Comparison of ENCODE assay signal across 33 cellular contexts in the genomic region with DNA sequence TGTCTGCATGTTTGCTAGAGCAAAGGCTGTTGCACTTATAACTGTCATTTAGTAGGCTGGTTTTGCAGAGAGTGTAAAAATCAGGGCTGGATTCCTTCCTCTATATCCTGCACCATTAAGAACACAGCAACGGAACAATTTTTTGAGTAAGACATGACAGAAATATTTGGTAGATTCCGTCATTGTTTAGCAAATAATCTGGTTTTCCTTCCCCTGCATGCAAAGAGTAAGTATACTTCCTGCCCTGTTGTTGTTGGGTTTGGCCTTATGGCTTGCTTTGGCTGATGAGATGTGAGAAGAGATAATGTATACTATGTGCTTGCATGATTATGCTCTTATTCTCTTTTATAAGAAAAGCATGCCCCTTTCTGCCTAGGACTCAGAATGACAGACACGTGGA. TPM values are rescaled to one million over a fixed set of nuclear protein-coding genes. Genes with fewer than 3 reads are reported as not detected.
DNase-seq lines count a peak whose midpoint lies in the region; ATAC-seq, FAIRE-seq and TF ChIP-seq lines count a peak whose summit lies in the region.
"Had no signal": no experiment of that assay in that cellular context is flagged by ENCODE, and none has a peak within 500 bp of the region (broad histone marks: within the 10 kb centered on the region; RNA-seq: fewer than 3 reads in every experiment).

No MANE protein-coding gene starts in this region.

- H2AK5ac ChIP-seq in trophoblast cell (ENCODE audit: low read length) = no peak overlapping the region

- H3K4me3 ChIP-seq in trophoblast cell (ENCODE audit: low read depth, low read length) = no peak overlapping the region
- H3K4me3 ChIP-seq: breast epithelium, GM23338, K562, PC-9 had no signal

- H3K4me2 ChIP-seq in trophoblast cell (ENCODE audit: low read length) = no peak overlapping the region
- H3K4me2 ChIP-seq: GM23338, PC-9 had no signal

- no peaks in the 10 kb centered on the region for H3K4me1 ChIP-seq in trophoblast cell (ENCODE audit: control insufficient read depth in 1 of 2, insufficient read depth in 2 of 2, low read length in 2 of 2)
- H3K4me1 ChIP-seq: breast epithelium had no signal

- peaks cover 23% of the 10 kb centered on the region for H3K36me3 Mint-ChIP-seq in activated CD4-positive, alpha-beta T cell treated with anti-CD3 and anti-CD28 coated beads, Interleukin-2, amount 10 ng/mL, durations not matched to agents 7 days and 5 days (ENCODE audit: low read depth)

- no peak overlapping the region for H3K18ac ChIP-seq in trophoblast cell (ENCODE audit: low read length)

- DNase-seq in GM19239 (ENCODE audit: insufficient read length, low spot score) (no peak), fibroblast of peridontal ligament (ENCODE audit: extremely low read depth) (peak; percentile 21), trophoblast cell (peak; percentile 3 to 82), pons (ENCODE audit: low spot score) (no peak), GM13977 (ENCODE audit: low spot score) (no peak)
- DNase-seq in activated CD4-positive, alpha-beta T cell treated with anti-CD3 and anti-CD28 coated beads, Interleukin-2, amount 10 ng/mL, durations not matched to agents 7 days and 5 days = no peak
- DNase-seq: activated CD4-positive, alpha-beta T cell treated with anti-CD3 and anti-CD28 coated beads for 36 hours; activated T-cell treated with anti-CD3 and anti-CD28 coated beads for 4 hours; Calu3; DMS79; effector CD4-positive, alpha-beta T cell; head of caudate nucleus; kidney glomerular epithelial cell; naive thymus-derived CD8-positive, alpha-beta T cell; NCI-H1105 treated with DMSO at 0.1 percent for 48 hours; NCI-H2029; NCI-H524 treated with DMSO at 0.1 percent for 48 hours; NK-92 treated with Interleukin-12 subunit alpha and Interleukin-12 subunit beta, amount 100 ng/mL, for 24 hours; occipital lobe; PC-9; substantia nigra; T-helper 17 cell had no signal

- no peak overlapping the region for H2AFZ ChIP-seq in trophoblast cell (ENCODE audit: insufficient read depth, low read length, poor library complexity)
- H2AFZ ChIP-seq: GM23338, PC-9 had no signal

- no peaks in the 10 kb centered on the region for H3K79me2 ChIP-seq in trophoblast cell (ENCODE audit: control insufficient read depth, insufficient read depth, low read length, poor library complexity)

- no peak overlapping the region for H3K4ac ChIP-seq in trophoblast cell (ENCODE audit: low read depth, low read length)

- no peak overlapping the region for H2BK12ac ChIP-seq in trophoblast cell (ENCODE audit: low read length)

- H3K36me3 ChIP-seq in trophoblast cell (ENCODE audit: control insufficient read depth in 1 of 2, insufficient read depth in 2 of 2, low read length in 2 of 2) = no peaks in the 10 kb centered on the region

- no peak overlapping the region for H3K4me3 Mint-ChIP-seq in activated CD4-positive, alpha-beta T cell treated with anti-CD3 and anti-CD28 coated beads, Interleukin-2, amount 10 ng/mL, durations not matched to agents 7 days and 5 days
- H3K4me3 Mint-ChIP-seq: activated CD4-positive, alpha-beta T cell treated with anti-CD3 and anti-CD28 coated beads for 36 hours; CD14-positive monocyte; GM23338; naive thymus-derived CD8-positive, alpha-beta T cell; stimulated activated memory B cell treated with anti-CD40 and anti-IgM and Interleukin-4, amounts not matched to agents 10 μg/mL and 1 μg/mL and 100 μg/mL, for 72 hours; T-helper 17 cell; type B pancreatic cell had no signal

- H3K9me3 Mint-ChIP-seq in activated CD4-positive, alpha-beta T cell treated with anti-CD3 and anti-CD28 coated beads, Interleukin-2, amount 10 ng/mL, durations not matched to agents 7 days and 5 days = no peaks in the 10 kb centered on the region
- H3K9me3 Mint-ChIP-seq: activated naive CD4-positive, alpha-beta T cell treated with anti-CD3 and anti-CD28 coated beads, Interleukin-2, amount 50 U/mL, for 72 hours; activated T-helper 2 cell treated with anti-CD3 and anti-CD28 coated beads, Interferon-gamma antibody, Interleukin-2, Interleukin-4, amounts not matched to agents 10 μg/mL and 5 μg/mL and 100 μg/mL, durations not matched to agents 14 hours and 24 hours and 36 hours; CD14-positive monocyte; GM23338; naive thymus-derived CD8-positive, alpha-beta T cell; stimulated activated memory B cell treated with anti-CD40 and anti-IgM and Interleukin-4, amounts not matched to agents 10 μg/mL and 1 μg/mL and 100 μg/mL, for 72 hours; type B pancreatic cell had no signal

- no peak overlapping the region for H4K8ac ChIP-seq in trophoblast cell (ENCODE audit: low read depth, low read length)

- H3K27ac Mint-ChIP-seq in activated CD4-positive, alpha-beta T cell treated with anti-CD3 and anti-CD28 coated beads, Interleukin-2, amount 10 ng/mL, durations not matched to agents 7 days and 5 days = no peak overlapping the region
- H3K27ac Mint-ChIP-seq: activated CD4-positive, alpha-beta T cell treated with anti-CD3 and anti-CD28 coated beads for 36 hours; activated naive CD4-positive, alpha-beta T cell treated with anti-CD3 and anti-CD28 coated beads, Interleukin-2, amount 50 U/mL, for 72 hours; activated T-helper 2 cell treated with anti-CD3 and anti-CD28 coated beads, Interferon-gamma antibody, Interleukin-2, Interleukin-4, amounts not matched to agents 10 μg/mL and 5 μg/mL and 100 μg/mL, durations not matched to agents 14 hours and 24 hours and 36 hours; CD14-positive monocyte; GM23338; naive thymus-derived CD8-positive, alpha-beta T cell; stimulated activated memory B cell treated with anti-CD40 and anti-IgM and Interleukin-4, amounts not matched to agents 10 μg/mL and 1 μg/mL and 100 μg/mL, for 72 hours; T-helper 17 cell; type B pancreatic cell had no signal

- no peaks in the 10 kb centered on the region for H3K79me1 ChIP-seq in trophoblast cell (ENCODE audit: low read length)

- ATAC-seq in SK-N-SH treated with all-trans-retinoic acid at 6 μM for 48 hours = peak; percentile 37; the same call in 1 of the 3 replicates
- ATAC-seq: activated CD4-positive, alpha-beta T cell treated with anti-CD3 and anti-CD28 coated beads for 36 hours; activated naive CD4-positive, alpha-beta T cell treated with anti-CD3 and anti-CD28 coated beads, Interleukin-2, amount 50 U/mL, for 72 hours; GM23338; K562; naive thymus-derived CD8-positive, alpha-beta T cell; stimulated activated memory B cell treated with anti-CD40 and anti-IgM and Interleukin-4, amounts not matched to agents 10 μg/mL and 1 μg/mL and 100 μg/mL, for 72 hours; T-helper 17 cell had no signal

- CTCF ChIA-PET in activated CD4-positive, alpha-beta T cell treated with anti-CD3 and anti-CD28 coated beads, Interleukin-2, amount 10 ng/mL, durations not matched to agents 7 days and 5 days (lab: Charles Lee) = no interaction called here

- no peak overlapping the region for H3K23ac ChIP-seq in trophoblast cell (ENCODE audit: low read length)

- no CpG with 5 or more reads among the region's 3 CpGs for WGBS in trophoblast cell (ENCODE audit: extremely low coverage, insufficient coverage, insufficient read length)

- H3K9me3 ChIP-seq in trophoblast cell (ENCODE audit: insufficient read depth, low read depth, low read length) = no peaks in the 10 kb centered on the region
- H3K9me3 ChIP-seq: breast epithelium had no signal

- no peak overlapping the region for H2BK5ac ChIP-seq in trophoblast cell (ENCODE audit: low read depth, low read length, poor library complexity)

- H3K27ac ChIP-seq in trophoblast cell (ENCODE audit: low read depth, low read length) = no peak overlapping the region
- H3K27ac ChIP-seq: breast epithelium, epithelial cell of prostate, PC-9 had no signal

- H4K91ac ChIP-seq in trophoblast cell (ENCODE audit: low read depth, low read length) = no peak overlapping the region

- no peaks in the 10 kb centered on the region for H3K27me3 Mint-ChIP-seq in activated CD4-positive, alpha-beta T cell treated with anti-CD3 and anti-CD28 coated beads, Interleukin-2, amount 10 ng/mL, durations not matched to agents 7 days and 5 days
- H3K27me3 Mint-ChIP-seq: activated CD4-positive, alpha-beta T cell treated with anti-CD3 and anti-CD28 coated beads for 36 hours; naive thymus-derived CD8-positive, alpha-beta T cell; stimulated activated memory B cell treated with anti-CD40 and anti-IgM and Interleukin-4, amounts not matched to agents 10 μg/mL and 1 μg/mL and 100 μg/mL, for 72 hours; T-helper 17 cell; type B pancreatic cell had no signal

- H4K12ac ChIP-seq in trophoblast cell (ENCODE audit: low read depth, low read length) = no peak overlapping the region

- POLR2A ChIA-PET in activated CD4-positive, alpha-beta T cell treated with anti-CD3 and anti-CD28 coated beads, Interleukin-2, amount 10 ng/mL, durations not matched to agents 7 days and 5 days (lab: Charles Lee) = no interaction called here

- FAIRE-seq in GM19239 (lab: Jason Lieb, UNC) = peak; percentile 54
- FAIRE-seq: colon, K562 had no signal

- H3K4me1 Mint-ChIP-seq in activated CD4-positive, alpha-beta T cell treated with anti-CD3 and anti-CD28 coated beads, Interleukin-2, amount 10 ng/mL, durations not matched to agents 7 days and 5 days = peaks cover 10% of the 10 kb centered on the region
- H3K4me1 Mint-ChIP-seq: activated CD4-positive, alpha-beta T cell treated with anti-CD3 and anti-CD28 coated beads for 36 hours; CD14-positive monocyte; naive thymus-derived CD8-positive, alpha-beta T cell; stimulated activated memory B cell treated with anti-CD40 and anti-IgM and Interleukin-4, amounts not matched to agents 10 μg/mL and 1 μg/mL and 100 μg/mL, for 72 hours had no signal

- no peak overlapping the region for H3K9ac ChIP-seq in trophoblast cell (ENCODE audit: low read length)

- H3K14ac ChIP-seq in trophoblast cell (ENCODE audit: low read length) = no peak overlapping the region

- in situ Hi-C loops in GM13977 (cut with MboI; ENCODE audit: low pct_unique_long_range_greater_than_20kb, low sequenced_read_pairs, unreplicated experiment) = no loop called here

- H3K27me3 ChIP-seq in trophoblast cell (ENCODE audit: insufficient read depth, low read length) = no peaks in the 10 kb centered on the region
- H3K27me3 ChIP-seq: breast epithelium had no signal

- no peak overlapping the region for H2BK120ac ChIP-seq in trophoblast cell (ENCODE audit: insufficient read depth, low read length, poor library complexity)

- TF ChIP-seq CTCF in GM13977 (IDR thresholded peaks at IDR 0.05; ENCODE audit: extremely low read depth, insufficient read depth, missing control alignments) = no peak

RNA-seq across cellular contexts. Expression of a gene that starts 23.8 kb away (rescaled TPM):
- polyA plus RNA-seq in trophoblast cell (2013) = 8.5 and 9.1 TPM in 2 replicates
- 10 to 100 TPM; 27.3 to 31.4 TPM for total RNA-seq in activated CD4-positive, alpha-beta T cell treated with anti-CD3 and anti-CD28 coated beads, Interleukin-2, amount 10 ng/mL, durations not matched to agents 7 days and 5 days

Comparison
In these comparisons a context has a peak if more than half of its experiments do, and no peak if none do; other contexts are left out.
1. DNase-seq: peak in fibroblast of peridontal ligament (single experiment) and trophoblast cell (2 of 2); none in GM19239 (single experiment), pons (single experiment), GM13977 (single experiment) and activated CD4-positive, alpha-beta T cell treated with anti-CD3 and anti-CD28 coated beads, Interleukin-2, amount 10 ng/mL, durations not matched to agents 7 days and 5 days (single experiment).